ENCODE assay signal across 18 cellular contexts in the genomic region with DNA sequence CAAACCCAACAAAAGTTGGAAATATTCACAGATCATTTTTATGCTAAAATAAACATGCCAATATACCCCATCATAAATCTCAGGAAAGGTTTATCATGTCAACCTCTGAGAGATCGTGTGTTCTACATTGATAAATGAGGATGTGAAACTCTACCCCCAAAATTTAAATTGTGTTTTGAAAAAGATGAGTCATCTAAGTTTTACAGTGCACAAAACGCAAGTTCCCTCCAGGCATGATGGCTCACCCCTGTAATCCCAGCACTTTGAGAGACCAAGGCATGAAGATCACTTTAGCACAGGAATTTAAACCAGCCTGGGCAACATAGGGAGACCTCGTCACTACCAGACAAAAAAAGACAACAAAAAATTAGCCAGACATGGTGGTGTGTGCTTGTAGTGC.
DNase-seq lines count a peak whose midpoint lies in the region; ATAC-seq and TF ChIP-seq lines count a peak whose summit lies in the region.
"Had no signal": no experiment of that assay in that cellular context is flagged by ENCODE, and none has a peak within 500 bp of the region (broad histone marks: within the 10 kb centered on the region; RNA-seq: fewer than 3 reads in every experiment).

No MANE protein-coding gene starts in this region.

- CTCF ChIA-PET in PC-9 (lab: Charles Lee) = no interaction called here

- no peaks in the 10 kb centered on the region for H4K20me1 ChIP-seq in PC-9 (ENCODE audit: insufficient read depth)

- no peak overlapping the region for H3K27ac ChIP-seq in RWPE2 (ENCODE audit: poor library complexity, severe bottlenecking)
- no peak overlapping the region for H3K27ac ChIP-seq in PC-9
- H3K27ac ChIP-seq: SJSA1 had no signal

- no peaks in the 10 kb centered on the region for H3F3A ChIP-seq in PC-9 (ENCODE audit: insufficient read depth, low read depth)

- ATAC-seq in RWPE2 (ENCODE audit: low read depth) (peak; percentile 59), left lobe of liver (no peak)
- ATAC-seq: GM23338 had no signal

- no TSS peak for BruUV-seq in PC-9 (replicated peaks; lab: Mats Ljungman, UMichigan)

- DNase-seq in M059J (ENCODE audit: low read depth) (peak; percentile 57), NOMO-1 treated with DMSO at 0.1 percent for 48 hours (lab: John Stamatoyannopoulos, UW; ENCODE audit: unreplicated experiment) (peak; percentile 13), RWPE2 (ENCODE audit: low spot score) (no peak), PC-9 (no peak), RKO (ENCODE audit: low spot score) (no peak), left lobe of liver (ENCODE audit: low spot score) (no peak)
- DNase-seq in activated CD4-positive, alpha-beta T cell treated with anti-CD3 and anti-CD28 coated beads for 1 hour = no peak
- DNase-seq: BE2C; CD4-positive, alpha-beta T cell; DMS79; KG1; NCI-H1417; NCI-H1930; NCI-H2171; NCI-H446; NCI-H69 had no signal

- no peaks in the 10 kb centered on the region for H3K27me3 ChIP-seq in RWPE2 (ENCODE audit: insufficient read depth, poor library complexity, severe bottlenecking)
- H3K27me3 ChIP-seq in PC-9 (ENCODE audit: insufficient read depth, low read depth) = no peaks in the 10 kb centered on the region
- H3K27me3 ChIP-seq: BE2C, SJSA1 had no signal

- intact Hi-C loops in PC-9 (cut with micrococcal nuclease; ENCODE audit: unreplicated experiment) = no loop called here

- no peak for TF ChIP-seq CTCF in RWPE2 (IDR thresholded peaks at IDR 0.05; ENCODE audit: poor library complexity, severe bottlenecking)
- no peak for TF ChIP-seq CTCF in PC-9 (conservative IDR thresholded peaks at IDR 0.05)

- no peak overlapping the region for H2AFZ ChIP-seq in PC-9
- H2AFZ ChIP-seq: GM23338 had no signal

- POLR2A ChIA-PET in PC-9 (lab: Charles Lee; ENCODE audit: unreplicated experiment) = no interaction called here

- H3K79me2 ChIP-seq in PC-9 (ENCODE audit: low read depth) = no peaks in the 10 kb centered on the region

- H3K9me2 ChIP-seq in PC-9 (ENCODE audit: insufficient read depth) = no peaks in the 10 kb centered on the region

- H3K9me3 ChIP-seq in RWPE2 (ENCODE audit: severe bottlenecking) (no peaks in the 10 kb centered on the region), PC-9 (ENCODE audit: insufficient read depth, low read depth) (no peaks in the 10 kb centered on the region)
- H3K9me3 ChIP-seq: BE2C, SJSA1 had no signal

- H3K4me3 ChIP-seq in RWPE2 (ENCODE audit: severe bottlenecking) = no peak overlapping the region
- no peak overlapping the region for H3K4me3 ChIP-seq in PC-9
- H3K4me3 ChIP-seq: GM23338, SJSA1 had no signal

- no peaks in the 10 kb centered on the region for H3K4me1 ChIP-seq in RWPE2 (ENCODE audit: insufficient read depth, poor library complexity, severe bottlenecking)
- H3K4me1 ChIP-seq in PC-9 (replicated peaks; ENCODE audit: insufficient read depth) = no peaks in the 10 kb centered on the region
- H3K4me1 ChIP-seq: BE2C, SJSA1 had no signal

- H3K4me2 ChIP-seq in PC-9 = no peak overlapping the region
- H3K4me2 ChIP-seq: GM23338 had no signal

- H3K36me3 ChIP-seq in RWPE2 (ENCODE audit: low read depth) (no peaks in the 10 kb centered on the region), PC-9 (ENCODE audit: low read depth) (no peaks in the 10 kb centered on the region)
- H3K36me3 ChIP-seq: BE2C, SJSA1 had no signal

Comparison
In these comparisons a context has a peak if more than half of its experiments do, and no peak if none do; other contexts are left out.
1. DNase-seq: peak in M059J (single experiment) and NOMO-1 treated with DMSO at 0.1 percent for 48 hours (single experiment); none in RWPE2 (single experiment), PC-9 (0 of 2), RKO (single experiment), activated CD4-positive, alpha-beta T cell treated with anti-CD3 and anti-CD28 coated beads for 1 hour (single experiment) and left lobe of liver (single experiment).